In the genomic region with DNA sequence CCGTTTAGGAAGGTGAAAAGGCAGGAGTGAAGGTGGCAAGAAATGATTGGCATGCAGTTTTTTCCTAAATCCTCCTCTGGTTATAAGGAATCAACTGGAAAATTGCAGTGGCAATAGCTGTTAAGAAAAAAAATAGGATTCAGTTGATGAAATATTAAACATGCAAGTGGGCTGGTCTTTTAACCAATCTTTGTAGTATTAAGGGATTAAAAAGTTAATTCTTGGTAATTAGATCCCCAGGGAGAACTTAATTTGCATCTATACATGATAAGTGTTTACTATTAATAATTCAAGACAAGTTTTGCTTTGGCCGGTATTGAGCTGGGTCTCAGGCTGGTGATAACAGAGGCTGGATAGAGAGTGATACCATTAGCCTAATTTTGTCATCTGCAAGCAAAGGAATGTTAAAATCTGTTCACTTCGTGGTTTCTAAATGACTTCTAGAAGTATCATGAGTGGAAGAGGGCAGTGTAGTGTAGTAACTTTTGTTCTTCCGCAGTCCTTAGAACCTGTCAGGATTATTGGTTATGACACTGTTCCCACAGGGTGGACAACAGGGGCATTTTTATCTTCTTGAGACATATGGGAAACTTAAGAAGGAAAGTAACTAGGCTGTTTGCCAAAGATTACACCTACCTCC, we compare ENCODE assay signal across 1 cellular context.
TF ChIP-seq lines count a peak whose summit lies in the region.

No MANE protein-coding gene starts in this region.

TF ChIP-seq in H1, 55 proteins besides CTCF, POLR2A, EP300 and RAD21:
- TF ChIP-seq SUZ12 (IDR thresholded peaks at IDR 0.05; ENCODE audit: low read length) (no peak), SIN3A (conservative IDR thresholded peaks at IDR 0.05 in 1 of 2, IDR thresholded peaks at IDR 0.05 in 1 of 2; ENCODE audit: low read depth in 1 of 2, low read length in 2 of 2) (no peak), SRF (IDR thresholded peaks at IDR 0.05; ENCODE audit: low read depth, low read length) (no peak), EGR1 (IDR thresholded peaks at IDR 0.05; ENCODE audit: borderline replicate concordance, low read depth, low read length) (no peak), SAP30 (IDR thresholded peaks at IDR 0.05; ENCODE audit: insufficient read depth, insufficient replicate concordance, low read length) (no peak), FOSL1 (IDR thresholded peaks at IDR 0.05; ENCODE audit: insufficient read depth, low read depth, low read length) (no peak), BRCA1 (IDR thresholded peaks at IDR 0.05; ENCODE audit: low read depth, low read length) (no peak), SP1 (IDR thresholded peaks at IDR 0.05; ENCODE audit: low read depth, low read length) (no peak), ZNF274 (IDR thresholded peaks at IDR 0.05; ENCODE audit: borderline replicate concordance, extremely low read depth, low read length) (no peak), KDM1A (IDR thresholded peaks at IDR 0.05; ENCODE audit: borderline replicate concordance, low read length) (no peak), CBX5 (IDR thresholded peaks at IDR 0.05; ENCODE audit: low read depth, low read length) (no peak), TAF7 (optimal IDR thresholded peaks at IDR 0.05; ENCODE audit: borderline replicate concordance, low read depth, low read length) (no peak), RFX5 (IDR thresholded peaks at IDR 0.05; ENCODE audit: borderline replicate concordance, low read depth, low read length) (no peak)
- TF ChIP-seq, protein P1, sequence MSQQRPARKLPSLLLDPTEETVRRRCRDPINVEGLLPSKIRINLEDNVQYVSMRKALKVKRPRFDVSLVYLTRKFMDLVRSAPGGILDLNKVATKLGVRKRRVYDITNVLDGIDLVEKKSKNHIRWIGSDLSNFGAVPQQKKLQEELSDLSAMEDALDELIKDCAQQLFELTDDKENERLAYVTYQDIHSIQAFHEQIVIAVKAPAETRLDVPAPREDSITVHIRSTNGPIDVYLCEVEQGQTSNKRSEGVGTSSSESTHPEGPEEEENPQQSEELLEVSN (IDR thresholded peaks at IDR 0.05) = no peak
